ENCODE assay signal across 8 cellular contexts in genomic region chr17:36544320-36545092, GRCh38. TPM values are rescaled to one million over a fixed set of nuclear protein-coding genes. Genes with fewer than 3 reads are reported as not detected.
DNase-seq lines count a peak whose midpoint lies in the region; ATAC-seq and TF ChIP-seq lines count a peak whose summit lies in the region.

Gene GGNBP2, plus strand, starts transcription at chr17:36544919. Its CDS starts 806 bp downstream, at chr17:36545725.

- H3K27ac ChIP-seq in C4-2B (peak within 1 kb of the TSS; percentile 98), liver (ENCODE audit: low read depth in 1 of 2, low read length in 2 of 2) (peak within 1 kb of the TSS; percentile 99 to 100)

- no peaks in the 10 kb centered on the region for H3K27me3 ChIP-seq in liver (ENCODE audit: control insufficient read depth in 4 of 4, insufficient read depth in 4 of 4, low read length in 3 of 4)

- peak; percentile 43 for ATAC-seq in GM19438 (IDR thresholded peaks at IDR 0.05; ENCODE audit: low read depth, unreplicated experiment)
- peak; percentile 38 for ATAC-seq in HG03565 (IDR thresholded peaks at IDR 0.05; ENCODE audit: unreplicated experiment)

- no peak for TF ChIP-seq CTCF in C4-2B (conservative IDR thresholded peaks at IDR 0.05)
- no peak for TF ChIP-seq CTCF in liver (IDR thresholded peaks at IDR 0.05; ENCODE audit: low read depth, low read length, missing input control)

- peak within 1 kb of the TSS; percentile 93 to 98 for H3K9ac ChIP-seq in liver (ENCODE audit: low read depth in 1 of 2, low read length in 2 of 2)

- WGBS in liver, result under 1% methylated on average over 72 of the region's 72 CpGs

- no peaks in the 10 kb centered on the region for H3K9me3 ChIP-seq in liver (ENCODE audit: control insufficient read depth in 4 of 4, low read length in 3 of 4)

- DNase-seq in NCI-H82 (lab: John Stamatoyannopoulos, UW), result peak; percentile 94
- DNase-seq in activated CD4-positive, alpha-beta T cell treated with anti-CD3 and anti-CD28 coated beads, Interleukin-2, amount 50 U/mL, for 48 hours, result peak; percentile 93 to 95
- DNase-seq in dermis blood vessel endothelial cell, result peak; percentile 93
- DNase-seq in stimulated activated CD4-positive, alpha-beta T cell treated with anti-CD3 and anti-CD28 coated beads, Interleukin-2, amount 100 ng/mL, for 48 hours, result peak; percentile 86 to 88

- TF ChIP-seq RAD21 in liver (IDR thresholded peaks at IDR 0.05), result no peak

- H3K4me1 ChIP-seq in liver (ENCODE audit: control insufficient read depth in 4 of 4, insufficient read depth in 4 of 4, low read length in 3 of 4), result peaks cover 4 to 40% (median 29%) of the 10 kb centered on the region in 4 donors

- H3K4me3 ChIP-seq in liver (ENCODE audit: low read depth in 1 of 3, low read length in 3 of 3), result peak within 1 kb of the TSS; percentile 93 to 98 (median 97)

- H3K36me3 ChIP-seq in liver (ENCODE audit: control insufficient read depth in 4 of 4, insufficient read depth in 3 of 4, low read depth in 1 of 4, low read length in 3 of 4), result peaks cover 0 to 3% (median 1%) of the 10 kb centered on the region in 4 donors

TF ChIP-seq in liver, 16 proteins besides CTCF, POLR2A, EP300 and RAD21:
- TF ChIP-seq RXRA (IDR thresholded peaks at IDR 0.05), result no peak
- peak; percentile 51 for TF ChIP-seq TAF1 (conservative IDR thresholded peaks at IDR 0.05)
- no peak for TF ChIP-seq ATF3 (IDR thresholded peaks at IDR 0.05)
- TF ChIP-seq REST (IDR thresholded peaks at IDR 0.05), result peak; percentile 47
- no peak for TF ChIP-seq MAX (IDR thresholded peaks at IDR 0.05)
- no peak for TF ChIP-seq SP1 (IDR thresholded peaks at IDR 0.05)
- TF ChIP-seq NR2F2 (IDR thresholded peaks at IDR 0.05), result no peak
- no peak for TF ChIP-seq GABPA (IDR thresholded peaks at IDR 0.05 in 1 of 2, conservative IDR thresholded peaks at IDR 0.05 in 1 of 2)
- no peak for TF ChIP-seq JUND (IDR thresholded peaks at IDR 0.05)
- peak in 1 of 2 donors; percentile 31 for TF ChIP-seq EGR1 (IDR thresholded peaks at IDR 0.05; ENCODE audit: low read depth in 2 of 2)
- TF ChIP-seq HNF4A (conservative IDR thresholded peaks at IDR 0.05), result peak in 1 of 2 donors; percentile 5
- peak; percentile 27 for TF ChIP-seq YY1 (IDR thresholded peaks at IDR 0.05)
- peak; percentile 98 for TF ChIP-seq ZBTB33 (IDR thresholded peaks at IDR 0.05)

RNA-seq across cellular contexts. Expression of gene GGNBP2, which starts in this region (rescaled TPM):
- 45.6 and 48.1 TPM in 2 replicates for total RNA-seq in dermis blood vessel endothelial cell
- 10 to 100 TPM; 43.6 to 48.6 TPM for total RNA-seq in liver
- polyA plus RNA-seq in liver, result 10 to 100 TPM; 19.6 to 25.1 TPM

Comparison
In these comparisons a context has a peak if more than half of its experiments do, and no peak if none do; other contexts are left out.
1. Peak in every context shown above with its lines: DNase-seq, ATAC-seq, H3K4me3 ChIP-seq and H3K27ac ChIP-seq.